8 cellular contexts compared by ENCODE assay signal in the genomic region with DNA sequence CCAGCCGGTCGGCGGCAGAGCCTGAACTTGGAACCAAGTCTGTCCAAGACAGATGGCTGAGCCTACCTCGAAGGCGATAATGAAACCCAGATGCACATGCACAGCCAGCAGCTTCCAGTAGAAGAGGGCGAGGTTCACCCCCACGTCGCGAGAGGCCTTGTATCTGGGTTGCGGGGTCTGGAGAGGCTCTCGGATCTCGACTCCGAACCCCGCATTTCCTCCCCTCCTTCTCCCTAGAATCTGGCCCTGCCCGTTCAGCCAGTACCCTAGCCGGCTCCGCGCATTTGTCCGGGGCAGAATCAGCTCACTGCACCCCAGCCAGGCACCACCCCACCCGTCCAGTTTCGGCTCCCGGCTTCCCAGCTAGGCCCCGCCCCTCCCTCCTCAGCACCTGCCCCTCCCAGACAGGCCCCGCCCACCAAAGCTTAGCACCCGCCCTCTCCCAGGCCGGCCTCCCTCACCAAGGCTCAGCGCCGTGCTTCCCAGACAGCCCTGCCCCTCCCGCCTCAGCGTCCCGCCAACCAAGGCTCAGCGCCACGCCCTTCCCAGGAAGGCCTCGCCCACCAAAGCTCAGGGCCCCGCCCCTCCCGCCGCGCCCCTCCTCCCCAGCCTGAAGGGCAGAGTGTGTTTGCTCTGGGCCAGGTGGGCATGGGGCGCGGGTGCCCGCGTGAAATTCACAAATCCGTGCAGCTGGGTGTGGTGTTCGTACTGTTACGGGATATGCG. TPM values are rescaled to one million over a fixed set of nuclear protein-coding genes. Genes with fewer than 3 reads are reported as not detected.
DNase-seq lines count a peak whose midpoint lies in the region; ATAC-seq, FAIRE-seq and TF ChIP-seq lines count a peak whose summit lies in the region.

No MANE protein-coding gene starts in this region.

- peak; percentile 90 for FAIRE-seq in HTR-8/SVneo (lab: Jason Lieb, UNC)

- peak; percentile 93 for ATAC-seq in GM21360 (IDR thresholded peaks at IDR 0.05; ENCODE audit: unreplicated experiment)

- H3K79me2 ChIP-seq in OCI-LY3 (ENCODE audit: low read length), result no peaks in the 10 kb centered on the region

- no peak overlapping the region for H3K27ac ChIP-seq in OCI-LY3 (ENCODE audit: low read length)

- H4K20me1 ChIP-seq in OCI-LY3 (ENCODE audit: insufficient read depth, low read length), result no peaks in the 10 kb centered on the region

- no peaks in the 10 kb centered on the region for H3K27me3 ChIP-seq in OCI-LY3 (ENCODE audit: low read depth, low read length)

- H3K4me3 ChIP-seq in OCI-LY3 (ENCODE audit: low read length) (0 out of 2 replicates have a peak overlapping the region, but pooled peaks have one; percentile 24), epithelial cell of proximal tubule (ENCODE audit: low read depth, low read length) (peak overlapping the region; percentile 58)

- H3K9me3 ChIP-seq in OCI-LY3 (ENCODE audit: insufficient read depth, low read length), result no peaks in the 10 kb centered on the region

- TF ChIP-seq CTCF in OCI-LY3 (IDR thresholded peaks at IDR 0.05; ENCODE audit: low read depth, low read length) (no peak), epithelial cell of proximal tubule (conservative IDR thresholded peaks at IDR 0.05; ENCODE audit: low read depth, low read length) (no peak)

- no peak overlapping the region for H3K9ac ChIP-seq in OCI-LY3 (ENCODE audit: low read length)

- peak overlapping the region; percentile 46; the same call in 1 of the 2 replicates for H2AFZ ChIP-seq in OCI-LY3 (ENCODE audit: low read depth, low read length)

- no peaks in the 10 kb centered on the region for H3K4me1 ChIP-seq in OCI-LY3 (ENCODE audit: low read length)

- peak overlapping the region; percentile 48 for H3K4me2 ChIP-seq in OCI-LY3 (ENCODE audit: low read length)

- DNase-seq in COLO668 (lab: John Stamatoyannopoulos, UW; ENCODE audit: unreplicated experiment) (peak; percentile 99), HTR-8/SVneo (ENCODE audit: insufficient read length, low spot score) (peak; percentile 79), activated T-cell treated with anti-CD3 and anti-CD28 coated beads for 4 hours (peak; percentile 89), epithelial cell of proximal tubule (ENCODE audit: low read depth) (peak; percentile 57), mucosa of gallbladder (ENCODE audit: low spot score) (peak; percentile 98)
- DNase-seq in stimulated activated CD8-positive, alpha-beta memory T cell treated with anti-CD3 and anti-CD28 coated beads, Interleukin-2, amount 100 ng/mL, for 48 hours (ENCODE audit: low read depth in 2 of 2), result peak; percentile 87 to 95

- no peaks in the 10 kb centered on the region for H3K36me3 ChIP-seq in OCI-LY3 (replicated peaks; ENCODE audit: low read depth, low read length)

RNA-seq across cellular contexts. Expression of gene ARHGEF19, which starts 4.8 kb away (rescaled TPM):
- 7.9 and 14.3 TPM in 2 replicates for total RNA-seq in epithelial cell of proximal tubule
- total RNA-seq in mucosa of gallbladder, result 6.4 TPM

RNA-seq across cellular contexts. Expression of gene CPLANE2, which starts 19.8 kb away (rescaled TPM):
- total RNA-seq in epithelial cell of proximal tubule (2.5 and 2.8 TPM in 2 replicates), mucosa of gallbladder (20.6 TPM)
